In the genomic region with DNA sequence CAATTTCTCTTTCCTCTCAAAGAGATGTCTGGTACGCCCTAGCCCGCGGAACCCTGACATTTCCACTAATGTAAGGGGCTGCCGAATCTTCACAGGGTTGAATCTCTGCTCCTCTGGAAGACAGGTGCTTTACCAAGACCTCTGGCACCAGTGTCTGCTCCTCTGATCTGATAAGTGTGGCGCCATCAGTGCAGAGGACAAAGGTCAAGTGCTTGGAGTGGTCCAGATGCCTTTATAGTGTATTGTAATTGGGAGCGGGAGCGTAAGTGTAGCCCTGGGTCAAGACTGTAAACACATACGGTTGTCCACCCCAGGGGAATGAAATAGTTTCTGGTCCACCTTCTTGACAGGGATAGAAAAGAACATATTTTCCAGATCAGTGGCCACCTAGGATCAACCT, we compare ENCODE assay signal across 25 cellular contexts. TPM values are rescaled to one million over a fixed set of nuclear protein-coding genes. Genes with fewer than 3 reads are reported as not detected.
A peak's percentile ranks its signal among the peaks of the same experiment; 100 is the strongest.
DNase-seq lines count a peak whose midpoint lies in the region; ATAC-seq and TF ChIP-seq lines count a peak whose summit lies in the region.
"Had no signal": no experiment of that assay in that cellular context is flagged by ENCODE, and none has a peak within 500 bp of the region (broad histone marks: within the 10 kb centered on the region; RNA-seq: fewer than 3 reads in every experiment).

No MANE protein-coding gene starts in this region.

- H3K4me1 Mint-ChIP-seq in Caco-2 (ENCODE audit: low read depth, unreplicated experiment): peaks cover 7% of the 10 kb centered on the region
- H3K4me1 Mint-ChIP-seq in stimulated activated memory B cell treated with anti-CD40 and anti-IgM and Interleukin-4, amounts not matched to agents 10 μg/mL and 1 μg/mL and 100 μg/mL, for 72 hours: no peaks in the 10 kb centered on the region
- H3K4me1 Mint-ChIP-seq: CD14-positive monocyte had no signal

- no peak overlapping the region for H2AK5ac ChIP-seq in mesenchymal stem cell (ENCODE audit: low read length, severe bottlenecking)

- intact Hi-C loops in Caco-2 (cut with micrococcal nuclease; ENCODE audit: unreplicated experiment): no loop called here

- no peak overlapping the region for H2BK12ac ChIP-seq in mesenchymal stem cell (ENCODE audit: low read length in 2 of 2)

- no peak overlapping the region for H2BK5ac ChIP-seq in mesenchymal stem cell (ENCODE audit: low read depth, low read length, poor library complexity, severe bottlenecking)

- no peak overlapping the region for H3K4me2 ChIP-seq in mesenchymal stem cell (ENCODE audit: low read length, poor library complexity, severe bottlenecking)
- H3K4me2 ChIP-seq: A549, GM23338 had no signal

- no peak overlapping the region for H2BK120ac ChIP-seq in mesenchymal stem cell (ENCODE audit: low read depth, low read length)

- no peak for TF ChIP-seq CTCF in Caco-2 (IDR thresholded peaks at IDR 0.05; ENCODE audit: insufficient read depth in 1 of 2, low read depth in 1 of 2, low read length in 1 of 2, severe bottlenecking in 1 of 2, unreplicated experiment in 1 of 2)

- H4K91ac ChIP-seq in mesenchymal stem cell (ENCODE audit: low read length): no peak overlapping the region

- no TSS peak for BruUV-seq in Caco-2 (replicated peaks; lab: Mats Ljungman, UMichigan)

- no peak overlapping the region for H3K4me3 Mint-ChIP-seq in Caco-2 (ENCODE audit: unreplicated experiment)
- H3K4me3 Mint-ChIP-seq in stimulated activated memory B cell treated with anti-CD40 and anti-IgM and Interleukin-4, amounts not matched to agents 10 μg/mL and 1 μg/mL and 100 μg/mL, for 72 hours: no peak overlapping the region
- H3K4me3 Mint-ChIP-seq: CD14-positive monocyte; CD4-positive, alpha-beta T cell; CD8-positive, alpha-beta memory T cell; GM23338; H9 had no signal

- CTCF ChIA-PET in Caco-2 (lab: Charles Lee): interaction anchor here (0.7 kb wide), 1 partner anchor 53 kb away, joined by 3 read pairs; no protein-coding TSS in a partner anchor

- H3K27ac ChIP-seq in mesenchymal stem cell (ENCODE audit: low read length, poor library complexity, severe bottlenecking): no peak overlapping the region
- H3K27ac ChIP-seq: A549 had no signal

- no peaks in the 10 kb centered on the region for H3K9me3 ChIP-seq in Caco-2
- H3K9me3 ChIP-seq in mesenchymal stem cell (ENCODE audit: control insufficient read depth, low read length): no peaks in the 10 kb centered on the region
- H3K9me3 ChIP-seq: A549; BE2C; BLaER1 treated with 17β-estradiol and CSF1 and Interleukin-3, amounts not matched to agents 10 nM and 100 nM had no signal

- no peak overlapping the region for H3K4me3 ChIP-seq in Caco-2 (ENCODE audit: low read depth, low read length)
- H3K4me3 ChIP-seq in mesenchymal stem cell (ENCODE audit: insufficient read depth in 1 of 2, low read depth in 1 of 2, low read length in 2 of 2): no peak overlapping the region
- H3K4me3 ChIP-seq: A549; BLaER1 treated with 17β-estradiol and CSF1 and Interleukin-3, amounts not matched to agents 10 nM and 100 nM; GM23338 had no signal

- H3K9ac ChIP-seq in mesenchymal stem cell (ENCODE audit: low read length): no peak overlapping the region
- H3K9ac ChIP-seq: BLaER1 treated with 17β-estradiol and CSF1 and Interleukin-3, amounts not matched to agents 10 nM and 100 nM had no signal

- H3K79me1 ChIP-seq in mesenchymal stem cell (replicated peaks; ENCODE audit: low read length, poor library complexity, severe bottlenecking): no peaks in the 10 kb centered on the region

- H3K4ac ChIP-seq in mesenchymal stem cell (ENCODE audit: low read depth in 1 of 2, low read length in 2 of 2): no peak overlapping the region

- H3K4me1 ChIP-seq in Caco-2 (peaks cover 7% of the 10 kb centered on the region; the same call in 1 of the 2 replicates), mesenchymal stem cell (ENCODE audit: control insufficient read depth, insufficient read depth, low read depth, low read length) (no peaks in the 10 kb centered on the region)
- H3K4me1 ChIP-seq: A549 had no signal

- no peak overlapping the region for H3K23ac ChIP-seq in mesenchymal stem cell (ENCODE audit: low read length in 2 of 2)

- H3K9me3 Mint-ChIP-seq in Caco-2 (ENCODE audit: unreplicated experiment): no peaks in the 10 kb centered on the region
- H3K9me3 Mint-ChIP-seq in stimulated activated memory B cell treated with anti-CD40 and anti-IgM and Interleukin-4, amounts not matched to agents 10 μg/mL and 1 μg/mL and 100 μg/mL, for 72 hours: no peaks in the 10 kb centered on the region
- H3K9me3 Mint-ChIP-seq: CD14-positive monocyte; CD4-positive, alpha-beta T cell; CD8-positive, alpha-beta memory T cell; GM23338; H9 had no signal

- no peak for ATAC-seq in stimulated activated memory B cell treated with anti-CD40 and anti-IgM and Interleukin-4, amounts not matched to agents 10 μg/mL and 1 μg/mL and 100 μg/mL, for 72 hours
- ATAC-seq: GM23338, HCT116 had no signal

- H3K27ac Mint-ChIP-seq in Caco-2 (ENCODE audit: unreplicated experiment): no peak overlapping the region
- H3K27ac Mint-ChIP-seq in stimulated activated memory B cell treated with anti-CD40 and anti-IgM and Interleukin-4, amounts not matched to agents 10 μg/mL and 1 μg/mL and 100 μg/mL, for 72 hours: no peak overlapping the region
- H3K27ac Mint-ChIP-seq: CD14-positive monocyte; CD4-positive, alpha-beta T cell; CD8-positive, alpha-beta memory T cell; GM23338; H9 had no signal

- POLR2A ChIA-PET in Caco-2 (lab: Charles Lee): no interaction called here

- 55% methylated on average over 8 of the region's 8 CpGs for WGBS in mesenchymal stem cell

- H3K36me3 ChIP-seq in Caco-2 (ENCODE audit: control insufficient read depth, insufficient read depth, low read length): no peaks in the 10 kb centered on the region
- no peaks in the 10 kb centered on the region for H3K36me3 ChIP-seq in mesenchymal stem cell (ENCODE audit: control insufficient read depth in 1 of 2, insufficient read depth in 2 of 2, low read depth in 1 of 2, low read length in 2 of 2)
- H3K36me3 ChIP-seq: BLaER1 treated with 17β-estradiol and CSF1 and Interleukin-3, amounts not matched to agents 10 nM and 100 nM had no signal

- H3K14ac ChIP-seq in mesenchymal stem cell (ENCODE audit: low read length in 2 of 2): no peak overlapping the region

- H3K27me3 Mint-ChIP-seq in Caco-2 (ENCODE audit: insufficient read depth, unreplicated experiment): peaks cover 3% of the 10 kb centered on the region
- H3K27me3 Mint-ChIP-seq in stimulated activated memory B cell treated with anti-CD40 and anti-IgM and Interleukin-4, amounts not matched to agents 10 μg/mL and 1 μg/mL and 100 μg/mL, for 72 hours: peaks cover 70% of the 10 kb centered on the region
- H3K27me3 Mint-ChIP-seq: CD4-positive, alpha-beta T cell had no signal

- H2AFZ ChIP-seq in mesenchymal stem cell (ENCODE audit: low read depth, low read length): no peak overlapping the region
- H2AFZ ChIP-seq: GM23338 had no signal

- DNase-seq in NCI-H748 (lab: John Stamatoyannopoulos, UW; ENCODE audit: unreplicated experiment) (peak; percentile 16), NCI-H748 treated with DMSO at 0.1 percent for 48 hours (lab: John Stamatoyannopoulos, UW) (no peak), Caco-2 (peak; percentile 35 to 60), ELF-1 (ENCODE audit: low read depth, low spot score) (peak; percentile 43), mesenchymal stem cell (peak; percentile 17), NAMALWA (ENCODE audit: low spot score) (no peak)
- DNase-seq in stimulated activated naive CD4-positive, alpha-beta T cell treated with Interleukin-2 at 50 U/mL for 16 hours (lab: John Stamatoyannopoulos, UW): no peak
- DNase-seq: 8988T; ACHN; AML-193; BE2C; CD4-positive, alpha-beta T cell; CD8-positive, alpha-beta memory T cell; COR-L47; DMS153; DMS79 treated with DMSO at 0.1 percent for 48 hours; H9 had no signal

- H3K36me3 Mint-ChIP-seq in Caco-2 (ENCODE audit: insufficient read depth, unreplicated experiment): no peaks in the 10 kb centered on the region
- H3K36me3 Mint-ChIP-seq in stimulated activated memory B cell treated with anti-CD40 and anti-IgM and Interleukin-4, amounts not matched to agents 10 μg/mL and 1 μg/mL and 100 μg/mL, for 72 hours: no peaks in the 10 kb centered on the region
- H3K36me3 Mint-ChIP-seq: CD14-positive monocyte had no signal

- H3K18ac ChIP-seq in mesenchymal stem cell (ENCODE audit: low read depth in 1 of 2, low read length in 2 of 2): no peak overlapping the region

- no peak overlapping the region for H4K8ac ChIP-seq in mesenchymal stem cell (ENCODE audit: low read length)

- H2BK15ac ChIP-seq in mesenchymal stem cell (ENCODE audit: low read depth, poor library complexity, severe bottlenecking): no peak overlapping the region

- no peaks in the 10 kb centered on the region for H3K27me3 ChIP-seq in Caco-2 (replicated peaks; ENCODE audit: control insufficient read depth, insufficient read depth, low read length)
- peaks cover 44 to 53% of the 10 kb centered on the region in 2 experiments for H3K27me3 ChIP-seq in mesenchymal stem cell (ENCODE audit: control insufficient read depth in 1 of 2, insufficient read depth in 1 of 2, low read length in 2 of 2)
- H3K27me3 ChIP-seq: BE2C had no signal

RNA-seq across cellular contexts. Expression of a gene that starts 17.7 kb away (rescaled TPM):
- total RNA-seq in Caco-2 (2022): 0.46 and 0.68 TPM in 2 replicates
- 0.22 TPM for polyA plus RNA-seq in mesenchymal stem cell (2013, experiment 1 of 2)
- polyA plus RNA-seq in mesenchymal stem cell (2013, experiment 2 of 2): 0.21 TPM
- total RNA-seq: CD8-positive, alpha-beta memory T cell; Daoy; H4 had no signal
- polyA plus RNA-seq: A549; CD14-positive monocyte; CD8-positive, alpha-beta memory T cell had no signal

RNA-seq across cellular contexts. Expression of a gene that starts 27.5 kb away (rescaled TPM):
- total RNA-seq in Caco-2 (2022): not detected in 2 replicates
- polyA plus RNA-seq in mesenchymal stem cell (2013, experiment 1 of 2): not detected
- not detected for polyA plus RNA-seq in mesenchymal stem cell (2013, experiment 2 of 2)
- total RNA-seq: CD4-positive, alpha-beta T cell; CD8-positive, alpha-beta memory T cell; Daoy; GM23338; H4; H9 had no signal
- polyA plus RNA-seq: A549; CD14-positive monocyte; CD8-positive, alpha-beta memory T cell; GM23338 had no signal

RNA-seq across cellular contexts. Expression of a gene that starts 57.0 kb away (rescaled TPM):
- total RNA-seq in Caco-2 (2022): not detected in 2 replicates
- 0.07 TPM for polyA plus RNA-seq in mesenchymal stem cell (2013, experiment 1 of 2)
- polyA plus RNA-seq in mesenchymal stem cell (2013, experiment 2 of 2): 0.10 TPM
- total RNA-seq: CD4-positive, alpha-beta T cell; CD8-positive, alpha-beta memory T cell; Daoy; H4 had no signal
- polyA plus RNA-seq: A549; CD14-positive monocyte; CD8-positive, alpha-beta memory T cell had no signal

Comparison
In these comparisons a context has a peak if more than half of its experiments do, and no peak if none do; other contexts are left out.
1. DNase-seq: peak in NCI-H748 (single experiment), Caco-2 (2 of 2), ELF-1 (single experiment) and mesenchymal stem cell (single experiment); none in NCI-H748 treated with DMSO at 0.1 percent for 48 hours (single experiment), stimulated activated naive CD4-positive, alpha-beta T cell treated with Interleukin-2 at 50 U/mL for 16 hours (single experiment) and NAMALWA (single experiment).